In the genomic region with DNA sequence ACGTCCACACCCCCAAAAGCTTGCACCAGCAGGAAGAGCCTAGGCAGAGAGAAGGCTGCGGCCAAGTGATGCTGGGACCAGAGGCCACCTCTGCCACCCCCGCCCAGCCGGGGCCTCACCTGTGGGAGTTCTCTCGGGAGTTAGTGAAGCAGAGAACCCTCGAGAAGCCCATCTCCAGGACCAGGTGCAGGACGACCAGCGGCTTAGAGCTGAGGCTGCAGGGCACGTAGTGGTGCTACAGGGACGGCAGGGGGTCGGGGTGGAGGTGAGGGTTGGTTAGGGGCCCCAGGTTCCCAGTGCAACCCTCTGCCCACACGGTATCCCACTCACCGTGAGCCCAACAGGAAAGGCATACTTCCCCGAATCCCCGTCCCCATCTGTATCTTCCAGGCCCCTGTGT, we compare ENCODE assay signal across 24 cellular contexts.
"Had no signal": no experiment of that assay in that cellular context is flagged by ENCODE, and none has a peak within 500 bp of the region (broad histone marks: within the 10 kb centered on the region; RNA-seq: fewer than 3 reads in every experiment).

No MANE protein-coding gene starts in this region.

- H3K27me3 ChIP-seq: brain microvascular endothelial cell, thyroid gland had no signal

- H3K27me3 Mint-ChIP-seq: activated B cell treated with CpG ODN at 0.5 μM for 24 hours; activated T-cell treated with anti-CD3 and anti-CD28 coated beads, Interleukin-2, amount 50 U/mL, for 24 hours; effector memory CD8-positive, alpha-beta T cell; stimulated activated memory B cell treated with anti-CD40 and anti-IgM and Interleukin-4, amounts not matched to agents 10 μg/mL and 1 μg/mL and 100 μg/mL, for 72 hours; stimulated activated naive CD8-positive, alpha-beta T cell treated with anti-CD3 and anti-CD28 coated beads, Interleukin-15, amount 100 ng/mL, for 72 hours had no signal

- H3K4me3 ChIP-seq: skin epidermis, thyroid gland had no signal

- H3K9me3 Mint-ChIP-seq: activated B cell treated with CpG ODN at 0.5 μM for 24 hours; activated naive CD4-positive, alpha-beta T cell treated with anti-CD3 and anti-CD28 coated beads for 36 hours; activated T-cell treated with anti-CD3 and anti-CD28 coated beads, Interleukin-2, amount 50 U/mL, for 24 hours; effector memory CD8-positive, alpha-beta T cell; stimulated activated memory B cell treated with anti-CD40 and anti-IgM and Interleukin-4, amounts not matched to agents 10 μg/mL and 1 μg/mL and 100 μg/mL, for 72 hours; stimulated activated naive CD8-positive, alpha-beta T cell treated with anti-CD3 and anti-CD28 coated beads, Interleukin-15, amount 100 ng/mL, for 72 hours had no signal

- FAIRE-seq: astrocyte, keratinocyte had no signal

- H3K4me3 Mint-ChIP-seq: activated B cell treated with CpG ODN at 0.5 μM for 24 hours; activated naive CD4-positive, alpha-beta T cell treated with anti-CD3 and anti-CD28 coated beads for 36 hours; activated T-cell treated with anti-CD3 and anti-CD28 coated beads, Interleukin-2, amount 50 U/mL, for 24 hours; effector memory CD8-positive, alpha-beta T cell; stimulated activated memory B cell treated with anti-CD40 and anti-IgM and Interleukin-4, amounts not matched to agents 10 μg/mL and 1 μg/mL and 100 μg/mL, for 72 hours; stimulated activated naive CD8-positive, alpha-beta T cell treated with anti-CD3 and anti-CD28 coated beads, Interleukin-15, amount 100 ng/mL, for 72 hours had no signal

- H3K9me3 ChIP-seq: thyroid gland had no signal

- ATAC-seq: effector memory CD8-positive, alpha-beta T cell; left cardiac atrium; left ventricle myocardium superior; naive thymus-derived CD4-positive, alpha-beta T cell; sciatic nerve; stimulated activated memory B cell treated with anti-CD40 and anti-IgM and Interleukin-4, amounts not matched to agents 10 μg/mL and 1 μg/mL and 100 μg/mL, for 72 hours; stimulated activated naive CD8-positive, alpha-beta T cell treated with anti-CD3 and anti-CD28 coated beads, Interleukin-15, amount 100 ng/mL, for 72 hours had no signal

- H3K27ac Mint-ChIP-seq: activated B cell treated with CpG ODN at 0.5 μM for 24 hours; activated naive CD4-positive, alpha-beta T cell treated with anti-CD3 and anti-CD28 coated beads for 36 hours; effector memory CD8-positive, alpha-beta T cell; stimulated activated memory B cell treated with anti-CD40 and anti-IgM and Interleukin-4, amounts not matched to agents 10 μg/mL and 1 μg/mL and 100 μg/mL, for 72 hours had no signal

- DNase-seq: activated B cell treated with CpG ODN at 0.5 μM for 24 hours; activated CD4-positive, alpha-beta T cell treated with anti-CD3 and anti-CD28 coated beads, Interleukin-2, amount 50 U/mL, for 1 hour; activated naive CD4-positive, alpha-beta T cell treated with anti-CD3 and anti-CD28 coated beads for 36 hours; activated T-cell treated with anti-CD3 and anti-CD28 coated beads, Interleukin-2, amount 50 U/mL, for 24 hours; amniotic stem cell; brain microvascular endothelial cell; cortex of kidney; effector memory CD8-positive, alpha-beta T cell; hippocampal formation; left cardiac atrium; left ventricle myocardium superior; mammary epithelial cell; midbrain; naive thymus-derived CD4-positive, alpha-beta T cell; stimulated activated CD4-positive, alpha-beta T cell treated with anti-CD3 and anti-CD28 coated beads, Interleukin-4, amount 100 ng/mL, for 4 hours; stimulated activated CD8-positive, alpha-beta memory T cell treated with anti-CD3 and anti-CD28 coated beads, Interleukin-4, amount 100 ng/mL, for 48 hours; stimulated activated naive CD8-positive, alpha-beta T cell treated with anti-CD3 and anti-CD28 coated beads, Interleukin-15, amount 100 ng/mL, for 72 hours; substantia nigra had no signal

- H3K27ac ChIP-seq: brain microvascular endothelial cell, skin epidermis, thyroid gland had no signal
